In genomic region chr22:20116951-20117645, GRCh38 we compare ENCODE assay signal across 1 cellular context.
A peak's percentile ranks its signal among the peaks of the same experiment; 100 is the strongest.
TF ChIP-seq lines count a peak whose summit lies in the region.

A gene with protein sequence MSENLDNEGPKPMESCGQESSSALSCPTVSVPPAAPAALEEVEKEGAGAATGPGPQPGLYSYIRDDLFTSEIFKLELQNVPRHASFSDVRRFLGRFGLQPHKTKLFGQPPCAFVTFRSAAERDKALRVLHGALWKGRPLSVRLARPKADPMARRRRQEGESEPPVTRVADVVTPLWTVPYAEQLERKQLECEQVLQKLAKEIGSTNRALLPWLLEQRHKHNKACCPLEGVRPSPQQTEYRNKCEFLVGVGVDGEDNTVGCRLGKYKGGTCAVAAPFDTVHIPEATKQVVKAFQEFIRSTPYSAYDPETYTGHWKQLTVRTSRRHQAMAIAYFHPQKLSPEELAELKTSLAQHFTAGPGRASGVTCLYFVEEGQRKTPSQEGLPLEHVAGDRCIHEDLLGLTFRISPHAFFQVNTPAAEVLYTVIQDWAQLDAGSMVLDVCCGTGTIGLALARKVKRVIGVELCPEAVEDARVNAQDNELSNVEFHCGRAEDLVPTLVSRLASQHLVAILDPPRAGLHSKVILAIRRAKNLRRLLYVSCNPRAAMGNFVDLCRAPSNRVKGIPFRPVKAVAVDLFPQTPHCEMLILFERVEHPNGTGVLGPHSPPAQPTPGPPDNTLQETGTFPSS (minus strand): TSS chr22:20117226. CDS start chr22:20116906, 320 bp downstream.

TF ChIP-seq in HepG2, 621 proteins besides CTCF, POLR2A, EP300 and RAD21 (continued from another document and continues in another):
- TF ChIP-seq ZNF281 (CRISPR knock-in tag; IDR thresholded peaks at IDR 0.05; ENCODE audit: borderline replicate concordance): peak; percentile 83
- peak; percentile 59 for TF ChIP-seq HNRNPLL (IDR thresholded peaks at IDR 0.05; ENCODE audit: low read depth, low read length, poor library complexity, severe bottlenecking)
- peak; percentile 94; the same call in 1 of the 2 replicates for TF ChIP-seq ZNF558 (CRISPR knock-in tag; IDR thresholded peaks at IDR 0.05; ENCODE audit: borderline replicate concordance)
- TF ChIP-seq IKZF1 (IDR thresholded peaks at IDR 0.05): no peak
- TF ChIP-seq, protein P1, sequence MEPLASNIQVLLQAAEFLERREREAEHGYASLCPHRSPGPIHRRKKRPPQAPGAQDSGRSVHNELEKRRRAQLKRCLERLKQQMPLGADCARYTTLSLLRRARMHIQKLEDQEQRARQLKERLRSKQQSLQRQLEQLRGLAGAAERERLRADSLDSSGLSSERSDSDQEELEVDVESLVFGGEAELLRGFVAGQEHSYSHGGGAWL (CRISPR knock-in tag; IDR thresholded peaks at IDR 0.05): no peak
- TF ChIP-seq SMARCC2 (IDR thresholded peaks at IDR 0.05): no peak
- peak; percentile 80; the same call in 1 of the 2 replicates for TF ChIP-seq ZNF709 (CRISPR knock-in tag; IDR thresholded peaks at IDR 0.05)
- TF ChIP-seq TSC22D2 (CRISPR knock-in tag; IDR thresholded peaks at IDR 0.05; ENCODE audit: borderline replicate concordance): peak; percentile 83
- TF ChIP-seq SMAD9 (CRISPR knock-in tag; IDR thresholded peaks at IDR 0.05): no peak
- TF ChIP-seq ZNF441 (CRISPR knock-in tag; IDR thresholded peaks at IDR 0.05; ENCODE audit: borderline replicate concordance): peak; percentile 39; the same call in 1 of the 2 replicates
- no peak for TF ChIP-seq ZNF264 (CRISPR knock-in tag; IDR thresholded peaks at IDR 0.05)
- TF ChIP-seq, protein P2, sequence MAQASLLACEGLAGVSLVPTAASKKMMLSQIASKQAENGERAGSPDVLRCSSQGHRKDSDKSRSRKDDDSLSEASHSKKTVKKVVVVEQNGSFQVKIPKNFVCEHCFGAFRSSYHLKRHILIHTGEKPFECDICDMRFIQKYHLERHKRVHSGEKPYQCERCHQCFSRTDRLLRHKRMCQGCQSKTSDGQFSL (CRISPR knock-in tag; IDR thresholded peaks at IDR 0.05): peak; percentile 30; the same call in 1 of the 2 replicates
- TF ChIP-seq ELF1 (CRISPR knock-in tag; IDR thresholded peaks at IDR 0.05): peak; percentile 81
- TF ChIP-seq ZNF674 (CRISPR knock-in tag; IDR thresholded peaks at IDR 0.05; ENCODE audit: low read depth): no peak
- TF ChIP-seq SMAD3 (CRISPR knock-in tag; IDR thresholded peaks at IDR 0.05): no peak; the same call in 1 of the 2 replicates
- TF ChIP-seq, protein P3, sequence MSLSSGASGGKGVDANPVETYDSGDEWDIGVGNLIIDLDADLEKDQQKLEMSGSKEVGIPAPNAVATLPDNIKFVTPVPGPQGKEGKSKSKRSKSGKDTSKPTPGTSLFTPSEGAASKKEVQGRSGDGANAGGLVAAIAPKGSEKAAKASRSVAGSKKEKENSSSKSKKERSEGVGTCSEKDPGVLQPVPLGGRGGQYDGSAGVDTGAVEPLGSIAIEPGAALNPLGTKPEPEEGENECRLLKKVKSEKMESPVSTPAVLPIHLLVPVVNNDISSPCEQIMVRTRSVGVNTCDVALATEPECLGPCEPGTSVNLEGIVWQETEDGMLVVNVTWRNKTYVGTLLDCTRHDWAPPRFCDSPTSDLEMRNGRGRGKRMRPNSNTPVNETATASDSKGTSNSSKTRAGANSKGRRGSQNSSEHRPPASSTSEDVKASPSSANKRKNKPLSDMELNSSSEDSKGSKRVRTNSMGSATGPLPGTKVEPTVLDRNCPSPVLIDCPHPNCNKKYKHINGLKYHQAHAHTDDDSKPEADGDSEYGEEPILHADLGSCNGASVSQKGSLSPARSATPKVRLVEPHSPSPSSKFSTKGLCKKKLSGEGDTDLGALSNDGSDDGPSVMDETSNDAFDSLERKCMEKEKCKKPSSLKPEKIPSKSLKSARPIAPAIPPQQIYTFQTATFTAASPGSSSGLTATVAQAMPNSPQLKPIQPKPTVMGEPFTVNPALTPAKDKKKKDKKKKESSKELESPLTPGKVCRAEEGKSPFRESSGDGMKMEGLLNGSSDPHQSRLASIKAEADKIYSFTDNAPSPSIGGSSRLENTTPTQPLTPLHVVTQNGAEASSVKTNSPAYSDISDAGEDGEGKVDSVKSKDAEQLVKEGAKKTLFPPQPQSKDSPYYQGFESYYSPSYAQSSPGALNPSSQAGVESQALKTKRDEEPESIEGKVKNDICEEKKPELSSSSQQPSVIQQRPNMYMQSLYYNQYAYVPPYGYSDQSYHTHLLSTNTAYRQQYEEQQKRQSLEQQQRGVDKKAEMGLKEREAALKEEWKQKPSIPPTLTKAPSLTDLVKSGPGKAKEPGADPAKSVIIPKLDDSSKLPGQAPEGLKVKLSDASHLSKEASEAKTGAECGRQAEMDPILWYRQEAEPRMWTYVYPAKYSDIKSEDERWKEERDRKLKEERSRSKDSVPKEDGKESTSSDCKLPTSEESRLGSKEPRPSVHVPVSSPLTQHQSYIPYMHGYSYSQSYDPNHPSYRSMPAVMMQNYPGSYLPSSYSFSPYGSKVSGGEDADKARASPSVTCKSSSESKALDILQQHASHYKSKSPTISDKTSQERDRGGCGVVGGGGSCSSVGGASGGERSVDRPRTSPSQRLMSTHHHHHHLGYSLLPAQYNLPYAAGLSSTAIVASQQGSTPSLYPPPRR (CRISPR knock-in tag; IDR thresholded peaks at IDR 0.05; ENCODE audit: borderline replicate concordance): peak; percentile 16; the same call in 1 of the 2 replicates
- TF ChIP-seq MIXL1 (CRISPR knock-in tag; IDR thresholded peaks at IDR 0.05): peak; percentile 58; the same call in 1 of the 2 replicates
- TF ChIP-seq RXRB (CRISPR knock-in tag; IDR thresholded peaks at IDR 0.05; ENCODE audit: borderline replicate concordance): peak; percentile 47; the same call in 1 of the 2 replicates
- 0 out of 2 replicates have a peak, but pooled peaks have one; percentile 8 for TF ChIP-seq ZNF644 (CRISPR knock-in tag; IDR thresholded peaks at IDR 0.05; ENCODE audit: low read depth)
- TF ChIP-seq NONO (IDR thresholded peaks at IDR 0.05): no peak
- TF ChIP-seq NONO (CRISPR knock-in tag; conservative IDR thresholded peaks at IDR 0.05): peak; percentile 96
- no peak for TF ChIP-seq GTF2F1 (IDR thresholded peaks at IDR 0.05; ENCODE audit: low read length)
- no peak for TF ChIP-seq NCOA1 (CRISPR knock-in tag; IDR thresholded peaks at IDR 0.05)
- TF ChIP-seq GMEB2 (CRISPR knock-in tag; IDR thresholded peaks at IDR 0.05; ENCODE audit: low read depth): peak; percentile 85
- no peak for TF ChIP-seq ZNF224 (CRISPR knock-in tag; IDR thresholded peaks at IDR 0.05)
- TF ChIP-seq U2AF1 (optimal IDR thresholded peaks at IDR 0.05; ENCODE audit: low read depth, low read length): no peak
- TF ChIP-seq HOXA7 (CRISPR knock-in tag; IDR thresholded peaks at IDR 0.05): no peak
- TF ChIP-seq SP4 (CRISPR knock-in tag; IDR thresholded peaks at IDR 0.05): peak; percentile 86
- TF ChIP-seq GATAD1 (CRISPR knock-in tag; IDR thresholded peaks at IDR 0.05): peak; percentile 97
- TF ChIP-seq ZNF317 (CRISPR knock-in tag; IDR thresholded peaks at IDR 0.05): 0 out of 2 replicates have a peak, but pooled peaks have one; percentile 20
- peak; percentile 95 for TF ChIP-seq TBX2 (CRISPR knock-in tag; IDR thresholded peaks at IDR 0.05; ENCODE audit: borderline replicate concordance)
- no peak for TF ChIP-seq CBX5 (CRISPR knock-in tag; IDR thresholded peaks at IDR 0.05; ENCODE audit: borderline replicate concordance)
- no peak for TF ChIP-seq ZMAT5 (CRISPR knock-in tag; IDR thresholded peaks at IDR 0.05; ENCODE audit: borderline replicate concordance, low read depth)
- no peak for TF ChIP-seq ZNF510 (CRISPR knock-in tag; IDR thresholded peaks at IDR 0.05; ENCODE audit: low read depth)
- TF ChIP-seq POLR2AphosphoS5 (IDR thresholded peaks at IDR 0.05; ENCODE audit: low read depth, low read length): 0 out of 2 replicates have a peak, but pooled peaks have one; percentile 31
- TF ChIP-seq ZC3H4 (CRISPR knock-in tag; IDR thresholded peaks at IDR 0.05; ENCODE audit: borderline replicate concordance): no peak
- TF ChIP-seq CBX1 (IDR thresholded peaks at IDR 0.05; ENCODE audit: low read depth): no peak
- TF ChIP-seq, protein P4, sequence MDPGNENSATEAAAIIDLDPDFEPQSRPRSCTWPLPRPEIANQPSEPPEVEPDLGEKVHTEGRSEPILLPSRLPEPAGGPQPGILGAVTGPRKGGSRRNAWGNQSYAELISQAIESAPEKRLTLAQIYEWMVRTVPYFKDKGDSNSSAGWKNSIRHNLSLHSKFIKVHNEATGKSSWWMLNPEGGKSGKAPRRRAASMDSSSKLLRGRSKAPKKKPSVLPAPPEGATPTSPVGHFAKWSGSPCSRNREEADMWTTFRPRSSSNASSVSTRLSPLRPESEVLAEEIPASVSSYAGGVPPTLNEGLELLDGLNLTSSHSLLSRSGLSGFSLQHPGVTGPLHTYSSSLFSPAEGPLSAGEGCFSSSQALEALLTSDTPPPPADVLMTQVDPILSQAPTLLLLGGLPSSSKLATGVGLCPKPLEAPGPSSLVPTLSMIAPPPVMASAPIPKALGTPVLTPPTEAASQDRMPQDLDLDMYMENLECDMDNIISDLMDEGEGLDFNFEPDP (CRISPR knock-in tag; conservative IDR thresholded peaks at IDR 0.05): no peak
- TF ChIP-seq ATM (IDR thresholded peaks at IDR 0.05; ENCODE audit: borderline replicate concordance): no peak
- no peak for TF ChIP-seq ZNF44 (CRISPR knock-in tag; IDR thresholded peaks at IDR 0.05)
- TF ChIP-seq SALL1 (CRISPR knock-in tag; IDR thresholded peaks at IDR 0.05): peak; percentile 84
- peak; percentile 96; the same call in 1 of the 2 replicates for TF ChIP-seq REL (CRISPR knock-in tag; conservative IDR thresholded peaks at IDR 0.05)
- no peak for TF ChIP-seq HMG20A (CRISPR knock-in tag; IDR thresholded peaks at IDR 0.05; ENCODE audit: borderline replicate concordance)
- TF ChIP-seq KDM5A (IDR thresholded peaks at IDR 0.05; ENCODE audit: borderline replicate concordance, low read length): peak; percentile 90
- TF ChIP-seq KMT2A (CRISPR knock-in tag; IDR thresholded peaks at IDR 0.05): peak; percentile 22; the same call in 1 of the 2 replicates
- no peak for TF ChIP-seq ZFP37 (CRISPR knock-in tag; IDR thresholded peaks at IDR 0.05; ENCODE audit: borderline replicate concordance)
- TF ChIP-seq, protein P5, sequence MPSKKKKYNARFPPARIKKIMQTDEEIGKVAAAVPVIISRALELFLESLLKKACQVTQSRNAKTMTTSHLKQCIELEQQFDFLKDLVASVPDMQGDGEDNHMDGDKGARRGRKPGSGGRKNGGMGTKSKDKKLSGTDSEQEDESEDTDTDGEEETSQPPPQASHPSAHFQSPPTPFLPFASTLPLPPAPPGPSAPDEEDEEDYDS (CRISPR knock-in tag; IDR thresholded peaks at IDR 0.05): 0 out of 2 replicates have a peak, but pooled peaks have one; percentile 43
- TF ChIP-seq ZNF768 (CRISPR knock-in tag; IDR thresholded peaks at IDR 0.05): peak; percentile 42; the same call in 1 of the 2 replicates
- TF ChIP-seq ZNF775 (CRISPR knock-in tag; IDR thresholded peaks at IDR 0.05; ENCODE audit: borderline replicate concordance): no peak
- peak; percentile 99 for TF ChIP-seq ZNF574 (CRISPR knock-in tag; IDR thresholded peaks at IDR 0.05)
- TF ChIP-seq FOXK1 (CRISPR knock-in tag; IDR thresholded peaks at IDR 0.05; ENCODE audit: borderline replicate concordance, low read depth): peak; percentile 88; the same call in 1 of the 2 replicates
